ENCODE assay signal across 7 cellular contexts in genomic region chr14:44846232-44846824, GRCh38.
DNase-seq lines count a peak whose midpoint lies in the region; ATAC-seq, FAIRE-seq and TF ChIP-seq lines count a peak whose summit lies in the region.

No MANE protein-coding gene starts in this region.

- no peak overlapping the region for H3K9ac ChIP-seq in OCI-LY1 (ENCODE audit: low read length)

- peak; percentile 61 for ATAC-seq in GM19463 (IDR thresholded peaks at IDR 0.05; ENCODE audit: unreplicated experiment)

- no peak overlapping the region for H3K27ac ChIP-seq in DOHH2 (ENCODE audit: low read depth, low read length)
- H3K27ac ChIP-seq in OCI-LY1 (ENCODE audit: low read depth, low read length, poor library complexity, severe bottlenecking): no peak overlapping the region

- H3K4me2 ChIP-seq in DOHH2 (ENCODE audit: low read length) (no peak overlapping the region), OCI-LY1 (ENCODE audit: low read length) (peak overlapping the region; percentile 17; the same call in 1 of the 2 replicates)

- H4K20me1 ChIP-seq in DOHH2 (ENCODE audit: control insufficient read depth, insufficient read depth, low read depth, low read length) (no peaks in the 10 kb centered on the region), OCI-LY1 (ENCODE audit: insufficient read depth, low read length) (no peaks in the 10 kb centered on the region)

- H3K27me3 Mint-ChIP-seq in neural crest cell (ENCODE audit: low read depth): no peaks in the 10 kb centered on the region

- no peaks in the 10 kb centered on the region for H3K9me3 Mint-ChIP-seq in neural crest cell

- no peaks in the 10 kb centered on the region for H3F3A ChIP-seq in DOHH2 (ENCODE audit: control insufficient read depth, insufficient read depth)
- no peaks in the 10 kb centered on the region for H3F3A ChIP-seq in OCI-LY1 (ENCODE audit: insufficient read depth, low read length)

- FAIRE-seq in endometrium (lab: Jason Lieb, UNC): peak; percentile 92

- H2AFZ ChIP-seq in OCI-LY1 (ENCODE audit: low read length): no peak overlapping the region

- no peaks in the 10 kb centered on the region for H3K9me2 ChIP-seq in DOHH2 (replicated peaks; ENCODE audit: control insufficient read depth, low read length)
- H3K9me2 ChIP-seq in OCI-LY1 (ENCODE audit: low read depth, low read length): no peaks in the 10 kb centered on the region

- H3K36me3 ChIP-seq in DOHH2 (ENCODE audit: control insufficient read depth, low read length): no peaks in the 10 kb centered on the region
- no peaks in the 10 kb centered on the region for H3K36me3 ChIP-seq in OCI-LY1 (ENCODE audit: insufficient read depth, low read length)

- H3K27ac Mint-ChIP-seq in neural crest cell (ENCODE audit: unreplicated experiment): no peak overlapping the region

- no peak overlapping the region for H3K4me3 Mint-ChIP-seq in neural crest cell

- DNase-seq in HuH-7 (ENCODE audit: low spot score): peak; percentile 15
- peak; percentile 14 for DNase-seq in neural crest cell (ENCODE audit: low read depth, low spot score)
- DNase-seq in activated gamma-delta T cell treated with Interleukin-2 at 50 U/mL for 16 hours: no peak

- H3K9me3 ChIP-seq in DOHH2 (ENCODE audit: control insufficient read depth, insufficient read depth, low read length): no peaks in the 10 kb centered on the region
- no peaks in the 10 kb centered on the region for H3K9me3 ChIP-seq in OCI-LY1 (ENCODE audit: low read length)

- no peaks in the 10 kb centered on the region for H3K36me3 Mint-ChIP-seq in neural crest cell (ENCODE audit: low read depth)

- H3K4me3 ChIP-seq in DOHH2 (ENCODE audit: low read length): no peak overlapping the region
- no peak overlapping the region for H3K4me3 ChIP-seq in OCI-LY1 (ENCODE audit: low read depth, low read length, poor library complexity, severe bottlenecking)

- 0 out of 2 replicates have a peak, but pooled peaks cover 3% of the 10 kb centered on the region for H3K27me3 ChIP-seq in DOHH2 (ENCODE audit: control insufficient read depth, low read length)
- H3K27me3 ChIP-seq in OCI-LY1 (ENCODE audit: insufficient read depth, low read length): no peaks in the 10 kb centered on the region

- TF ChIP-seq CTCF in DOHH2 (IDR thresholded peaks at IDR 0.05; ENCODE audit: low read depth, low read length, poor library complexity, severe bottlenecking): peak; percentile 93
- peak; percentile 92 for TF ChIP-seq CTCF in OCI-LY1 (IDR thresholded peaks at IDR 0.05; ENCODE audit: low read length)
- TF ChIP-seq CTCF in neural crest cell (conservative IDR thresholded peaks at IDR 0.05): peak; percentile 94

- no peaks in the 10 kb centered on the region for H3K4me1 Mint-ChIP-seq in neural crest cell

- H3K79me2 ChIP-seq in DOHH2 (ENCODE audit: control insufficient read depth, low read length) (no peaks in the 10 kb centered on the region), OCI-LY1 (ENCODE audit: insufficient read depth, low read length) (no peaks in the 10 kb centered on the region)

- H3K4me1 ChIP-seq in DOHH2 (ENCODE audit: control insufficient read depth, low read length): no peaks in the 10 kb centered on the region
- H3K4me1 ChIP-seq in OCI-LY1 (ENCODE audit: insufficient read depth, low read length, severe bottlenecking): no peaks in the 10 kb centered on the region
